In the genomic region with DNA sequence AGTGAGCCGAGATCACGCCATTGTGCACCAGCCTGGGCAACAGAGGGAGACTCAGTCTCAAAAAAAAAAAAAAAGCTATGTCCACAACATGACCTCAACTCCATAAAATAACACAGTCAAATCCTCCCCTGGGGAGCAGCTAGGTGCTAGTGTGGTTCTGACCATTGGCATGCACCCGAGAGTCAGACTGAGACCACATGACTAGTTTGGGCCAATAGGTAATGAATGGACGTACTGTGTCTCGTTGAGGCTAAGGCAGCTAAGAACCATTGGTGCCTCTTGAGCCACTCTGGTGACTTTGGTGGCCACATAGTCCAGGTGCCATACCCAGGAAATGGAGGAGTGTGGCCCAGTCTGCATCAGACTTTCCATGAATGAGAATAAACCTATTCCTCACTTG, we compare ENCODE assay signal across 32 cellular contexts.
"Had no signal": no experiment of that assay in that cellular context is flagged by ENCODE, and none has a peak within 500 bp of the region (broad histone marks: within the 10 kb centered on the region; RNA-seq: fewer than 3 reads in every experiment).

No MANE protein-coding gene starts in this region.

- H3K4me1 ChIP-seq: body of pancreas, foreskin keratinocyte had no signal

- H3K4me3 ChIP-seq: adrenal gland, body of pancreas, esophagus muscularis mucosa, gastrocnemius medialis, heart left ventricle had no signal

- H3K36me3 ChIP-seq: adrenal gland had no signal

- H3K27ac ChIP-seq: adrenal gland, body of pancreas, esophagus muscularis mucosa, foreskin keratinocyte, gastrocnemius medialis, heart left ventricle had no signal

- DNase-seq: activated CD4-positive, alpha-beta memory T cell treated with anti-CD3 and anti-CD28 coated beads, Interleukin-2, amount 10 ng/mL, durations not matched to agents 7 days and 5 days; activated CD4-positive, alpha-beta T cell treated with anti-CD3 and anti-CD28 coated beads for 1 hour; activated CD4-positive, alpha-beta T cell treated with anti-CD3 and anti-CD28 coated beads for 4 hours; activated CD4-positive, alpha-beta T cell treated with anti-CD3 and anti-CD28 coated beads, Interleukin-2, amount 10 ng/mL, durations not matched to agents 7 days and 5 days; activated CD4-positive, alpha-beta T cell treated with anti-CD3 and anti-CD28 coated beads, Interleukin-2, amount 50 U/mL, for 4 hours; activated CD8-positive, alpha-beta memory T cell treated with anti-CD3 and anti-CD28 coated beads, Interleukin-2, amount 50 U/mL, for 48 hours; activated effector memory CD4-positive, alpha-beta T cell treated with Interleukin-2 at 50 U/mL for 16 hours; activated gamma-delta T cell treated with Interleukin-2 at 50 U/mL for 16 hours; activated naive CD4-positive, alpha-beta T cell treated with anti-CD3 and anti-CD28 coated beads for 36 hours; activated naive CD8-positive, alpha-beta T cell treated with anti-CD3 and anti-CD28 coated beads for 36 hours; activated naive CD8-positive, alpha-beta T cell treated with anti-CD3 and anti-CD28 coated beads, Interleukin-2, amount 50 U/mL, for 24 hours; activated T-cell treated with anti-CD3 and anti-CD28 coated beads for 4 hours; activated T-cell treated with anti-CD3 and anti-CD28 coated beads, Interleukin-2, amount 50 U/mL, for 24 hours; activated T-cell treated with anti-CD3 and anti-CD28 coated beads, Interleukin-2, amount 50 U/mL, for 72 hours; adrenal gland; amygdala; aorta; body of pancreas; caudate nucleus; cortex of kidney; dermis blood vessel endothelial cell; effector CD4-positive, alpha-beta T cell; effector memory CD8-positive, alpha-beta T cell; erythroblast; foreskin keratinocyte; gastrocnemius medialis; glutamatergic neuron; heart left ventricle; T-cell; T-helper 9 cell had no signal

- ATAC-seq: activated naive CD8-positive, alpha-beta T cell treated with anti-CD3 and anti-CD28 coated beads, Interleukin-2, amount 50 U/mL, for 24 hours; activated T-cell treated with anti-CD3 and anti-CD28 coated beads, Interleukin-2, amount 50 U/mL, for 72 hours; body of pancreas; effector memory CD8-positive, alpha-beta T cell; foreskin keratinocyte; gastrocnemius medialis; heart left ventricle; T-cell had no signal

- H3K9me3 ChIP-seq: adrenal gland, body of pancreas, esophagus muscularis mucosa, gastrocnemius medialis, heart left ventricle had no signal

- FAIRE-seq: colon had no signal

- H3K27me3 ChIP-seq: adrenal gland, body of pancreas, esophagus muscularis mucosa, foreskin keratinocyte, gastrocnemius medialis, heart left ventricle had no signal
